Comparison of ENCODE assay signal across 9 cellular contexts in the genomic region with DNA sequence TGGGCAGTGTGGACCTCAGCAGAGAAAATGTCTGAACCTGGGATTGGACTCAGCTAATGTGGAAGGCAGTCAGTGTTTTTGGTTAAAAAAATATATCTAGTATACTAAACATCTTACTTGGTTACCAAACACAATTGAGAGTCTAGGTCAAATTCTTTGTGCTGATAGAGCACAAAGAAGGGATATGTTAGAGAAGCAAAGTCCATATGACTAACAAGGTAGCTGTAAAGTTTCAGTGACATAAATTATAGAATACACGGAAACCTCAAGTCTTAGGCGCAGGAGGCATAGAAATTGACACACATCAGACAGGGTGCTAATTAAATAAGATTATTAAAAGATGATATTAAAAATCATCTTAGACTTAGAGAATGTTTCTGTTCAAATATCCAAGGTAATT.
"Had no signal": no experiment of that assay in that cellular context is flagged by ENCODE, and none has a peak within 500 bp of the region (broad histone marks: within the 10 kb centered on the region; RNA-seq: fewer than 3 reads in every experiment).

No MANE protein-coding gene starts in this region.

- H3K9ac ChIP-seq: GM23248 had no signal

- H3K27ac ChIP-seq: GM23248, HL-60 had no signal

- H3K4me1 ChIP-seq: HAP-1 had no signal

- H3K27ac Mint-ChIP-seq: HFFc6, IgD-negative memory B cell had no signal

- H3K9me3 ChIP-seq: HAP-1 had no signal

- H3K4me1 Mint-ChIP-seq: IgD-negative memory B cell had no signal

- ATAC-seq: HCT116, HepG2 had no signal

- FAIRE-seq: HepG2 had no signal

- H3K4me3 Mint-ChIP-seq: HFFc6, IgD-negative memory B cell had no signal

- H3K4me3 ChIP-seq: GM23248, HAP-1 had no signal

- DNase-seq: GM23248, GOT3, H7, HFFc6 had no signal

- H3K36me3 ChIP-seq: HAP-1 had no signal

- H3K36me3 Mint-ChIP-seq: IgD-negative memory B cell had no signal
